In the genomic region with DNA sequence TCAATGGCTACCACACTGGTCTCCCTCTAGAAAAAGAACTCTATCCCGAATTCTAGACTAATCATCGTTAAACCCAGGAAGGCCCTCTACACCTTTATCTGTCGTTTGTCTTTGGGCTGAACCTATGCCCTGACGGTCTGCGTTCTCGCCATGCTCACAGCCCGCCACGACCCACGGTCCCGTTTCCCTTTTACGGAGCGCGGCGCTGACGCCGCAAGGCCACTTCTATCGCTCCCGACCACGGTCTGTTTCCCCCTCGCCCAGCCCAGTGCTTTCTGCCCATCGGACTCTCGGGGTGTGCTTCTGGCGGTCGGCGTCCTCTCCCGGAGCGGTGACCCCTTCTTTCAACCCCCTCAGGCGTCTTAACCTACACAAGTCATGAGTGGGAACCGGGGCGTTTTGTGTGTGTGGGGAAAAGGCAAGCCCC, we compare ENCODE assay signal across 8 cellular contexts. TPM values are rescaled to one million over a fixed set of nuclear protein-coding genes. Genes with fewer than 3 reads are reported as not detected.
DNase-seq lines count a peak whose midpoint lies in the region; ATAC-seq, FAIRE-seq and TF ChIP-seq lines count a peak whose summit lies in the region.

No MANE protein-coding gene starts in this region.

- dilution Hi-C loops in keratinocyte (cut with MboI; ENCODE audit: extremely low pct_ligation_motif_present, low sequenced_read_pairs) = no loop called here

- H3K27ac ChIP-seq in KOPT-K1 (ENCODE audit: low read depth, low read length, poor library complexity, severe bottlenecking) (peak overlapping the region; percentile 98), WERI-Rb-1 (peak overlapping the region; percentile 100), keratinocyte (ENCODE audit: control insufficient read depth, insufficient read depth, low read length) (peak overlapping the region; percentile 83)

- FAIRE-seq in bronchial epithelial cell (lab: Jason Lieb, UNC) = no peak
- no peak for FAIRE-seq in keratinocyte (lab: Jason Lieb, UNC)

- H3K36me3 ChIP-seq in KOPT-K1 (ENCODE audit: insufficient read depth, low read length) (peaks cover 21% of the 10 kb centered on the region), WERI-Rb-1 (peaks cover 12% of the 10 kb centered on the region), bronchial epithelial cell (ENCODE audit: control insufficient read depth, insufficient read depth, low read length) (no peaks in the 10 kb centered on the region), keratinocyte (ENCODE audit: control insufficient read depth in 2 of 2, extremely low read depth in 1 of 2, insufficient read depth in 2 of 2, low read length in 2 of 2) (no peaks in the 10 kb centered on the region)

- H3K27me3 ChIP-seq in WERI-Rb-1 (ENCODE audit: insufficient read depth, low read depth, severe bottlenecking) (no peaks in the 10 kb centered on the region), bronchial epithelial cell (ENCODE audit: control insufficient read depth, insufficient read depth, low read length) (no peaks in the 10 kb centered on the region), keratinocyte (ENCODE audit: control insufficient read depth, extremely low read depth, insufficient read depth, low read length) (no peaks in the 10 kb centered on the region)

- H2AFZ ChIP-seq in keratinocyte (ENCODE audit: control insufficient read depth, low read length) = peak overlapping the region; percentile 97

- peak overlapping the region; percentile 82 for H3K4me2 ChIP-seq in keratinocyte (ENCODE audit: control insufficient read depth, extremely low read depth, insufficient read depth, low read depth, low read length)

- H3K79me2 ChIP-seq in keratinocyte (ENCODE audit: control insufficient read depth, insufficient read depth, low read length) = peaks cover 6% of the 10 kb centered on the region

- peak overlapping the region; percentile 91 for H3K9ac ChIP-seq in keratinocyte (ENCODE audit: control insufficient read depth, extremely low read depth, insufficient read depth, low read length)

- peak; percentile 31 for ATAC-seq in GM21737 (IDR thresholded peaks at IDR 0.05; ENCODE audit: unreplicated experiment)

- H3K9me3 ChIP-seq in KOPT-K1 (ENCODE audit: insufficient read depth, low read length, poor library complexity, severe bottlenecking) (no peaks in the 10 kb centered on the region), WERI-Rb-1 (ENCODE audit: severe bottlenecking) (no peaks in the 10 kb centered on the region), keratinocyte (ENCODE audit: control insufficient read depth, low read depth, low read length) (no peaks in the 10 kb centered on the region)

- no peaks in the 10 kb centered on the region for H3K9me1 ChIP-seq in keratinocyte (ENCODE audit: control insufficient read depth, extremely low read depth, insufficient read depth, low read length)

- H3K4me3 ChIP-seq in WERI-Rb-1 (ENCODE audit: low read depth, low read length) (peak overlapping the region; percentile 97), bronchial epithelial cell (ENCODE audit: low read depth, low read length) (peak overlapping the region; percentile 93), keratinocyte (ENCODE audit: control insufficient read depth in 2 of 3, extremely low read depth in 1 of 3, insufficient read depth in 2 of 3, low read depth in 1 of 3, low read length in 3 of 3) (peak overlapping the region; percentile 89 to 95 (median 89))

- TF ChIP-seq CTCF in WERI-Rb-1 (IDR thresholded peaks at IDR 0.05; ENCODE audit: low read depth, low read length) (no peak), bronchial epithelial cell (IDR thresholded peaks at IDR 0.05; ENCODE audit: insufficient read depth, low read length, severe bottlenecking) (no peak), keratinocyte (optimal IDR thresholded peaks at IDR 0.05 in 1 of 3, IDR thresholded peaks at IDR 0.05 in 1 of 3, conservative IDR thresholded peaks at IDR 0.05 in 1 of 3; ENCODE audit: extremely low read depth in 1 of 3, insufficient read depth in 2 of 3, low read length in 3 of 3) (no peak)

- peaks cover 8% of the 10 kb centered on the region for H3K4me1 ChIP-seq in keratinocyte (ENCODE audit: control insufficient read depth, extremely low read depth, insufficient read depth, low read length)

- peak; percentile 50 for DNase-seq in EH (ENCODE audit: low read depth)
- peak; percentile 40 for DNase-seq in WERI-Rb-1
- DNase-seq in bronchial epithelial cell (ENCODE audit: low read depth) = peak; percentile 17
- no peak for DNase-seq in keratinocyte (ENCODE audit: low read depth, low spot score)
- DNase-seq in stimulated activated CD4-positive, alpha-beta T cell treated with anti-CD3 and anti-CD28 coated beads, Interleukin-12 subunit alpha, Interleukin-12 subunit beta, amount 100 ng/mL, for 4 hours = peak; percentile 46
- no peak for DNase-seq in SKM-1 (lab: John Stamatoyannopoulos, UW; ENCODE audit: unreplicated experiment)

- H4K20me1 ChIP-seq in keratinocyte (ENCODE audit: control insufficient read depth, extremely low read depth, insufficient read depth, low read length) = no peaks in the 10 kb centered on the region

RNA-seq across cellular contexts. Expression of a gene that starts 1.0 kb away (rescaled TPM):
- 3.1 and 3.2 TPM in 2 replicates for total RNA-seq in bronchial epithelial cell
- 2.6 to 5.1 TPM (median 3.5 TPM) in 3 replicates for polyA plus RNA-seq in keratinocyte
- 6.7 TPM for polyA plus RNA-seq in keratinocyte (2011; ENCODE audit: low read depth)
- polyA plus RNA-seq in keratinocyte (2011; cell fraction: cytosol; rRNA removed) = 4.4 and 4.6 TPM in 2 replicates
- polyA plus RNA-seq in keratinocyte (2011; cell fraction: nucleus; rRNA removed) = 3.8 and 4.8 TPM in 2 replicates
- polyA plus RNA-seq in keratinocyte (2012; ENCODE audit: low replicate concordance) = 5.1 and 5.2 TPM in 2 replicates
- 0.20 to 0.80 TPM (median 0.33 TPM) in 3 replicates for polyA minus RNA-seq in keratinocyte
- polyA minus RNA-seq in keratinocyte (2011; cell fraction: cytosol; rRNA and poly(A)+ RNA removed) = 6.5 TPM
- 1.8 and 2.6 TPM in 2 replicates for polyA minus RNA-seq in keratinocyte (2011; cell fraction: nucleus; rRNA and poly(A)+ RNA removed)

Comparison
In these comparisons a context has a peak if more than half of its experiments do, and no peak if none do; other contexts are left out.
1. DNase-seq: peak in EH (single experiment), WERI-Rb-1 (single experiment), bronchial epithelial cell (single experiment) and stimulated activated CD4-positive, alpha-beta T cell treated with anti-CD3 and anti-CD28 coated beads, Interleukin-12 subunit alpha, Interleukin-12 subunit beta, amount 100 ng/mL, for 4 hours (single experiment); none in keratinocyte (single experiment) and SKM-1 (single experiment).
2. Peak in every context shown above with its lines, with median percentiles within 50 percentile points of each other: H3K27ac ChIP-seq and H3K4me3 ChIP-seq.